1 cellular context compared by ENCODE assay signal in the genomic region with DNA sequence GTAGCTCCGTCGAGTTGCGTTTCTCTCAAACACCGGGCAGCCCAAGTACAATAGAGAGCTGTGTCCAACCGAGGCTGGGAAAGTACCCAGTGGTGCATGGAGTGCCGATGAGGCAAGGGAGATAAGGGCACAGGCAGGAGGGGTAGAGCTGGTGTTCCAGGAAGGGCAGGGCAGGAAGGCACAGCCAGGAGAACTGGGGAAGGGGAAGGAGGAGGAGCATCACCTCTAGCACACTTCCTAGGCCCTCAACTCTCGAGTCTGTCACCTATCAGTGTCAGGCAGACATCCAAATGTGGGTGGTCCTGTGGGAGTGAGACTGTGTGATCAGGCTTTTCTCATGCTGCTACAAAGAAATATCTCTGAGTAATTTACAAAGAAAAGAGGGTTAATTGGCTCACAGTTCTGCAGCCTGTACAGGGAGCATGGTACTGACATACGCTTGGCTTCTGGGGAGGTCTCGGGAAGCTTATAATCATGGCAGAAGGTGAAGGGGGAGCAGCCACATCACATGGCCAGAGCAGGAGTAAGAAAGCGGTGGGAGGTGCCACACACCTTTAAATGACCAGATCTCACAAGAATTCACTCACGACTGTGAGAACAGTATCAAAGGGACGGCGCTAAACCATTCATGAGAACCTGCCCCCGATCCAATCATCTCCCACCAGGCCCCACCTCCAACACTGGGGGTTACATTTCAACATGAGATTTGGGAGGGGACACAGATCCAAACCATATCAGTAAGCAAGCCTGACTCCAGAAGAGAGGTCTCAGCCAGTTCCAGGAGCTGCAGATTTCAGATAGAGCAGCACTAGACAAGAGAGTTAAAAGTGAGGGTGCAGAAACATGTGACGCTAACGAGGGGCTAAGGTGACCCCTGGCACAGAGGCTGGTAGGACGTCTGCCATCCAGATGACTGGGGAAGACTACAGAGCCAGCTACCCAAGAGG.
TF ChIP-seq lines count a peak whose summit lies in the region.

No MANE protein-coding gene starts in this region.

TF ChIP-seq in IMR-90, 13 proteins besides CTCF, POLR2A, EP300 and RAD21 (continued from another document):
- TF ChIP-seq CEBPB (IDR thresholded peaks at IDR 0.05; ENCODE audit: low read depth, low read length), result no peak
- no peak for TF ChIP-seq CHD1 (IDR thresholded peaks at IDR 0.05; ENCODE audit: low read depth, low read length)
- no peak for TF ChIP-seq RCOR1 (IDR thresholded peaks at IDR 0.05; ENCODE audit: insufficient replicate concordance, low read length)
- no peak for TF ChIP-seq RFX5 (IDR thresholded peaks at IDR 0.05; ENCODE audit: low read depth, low read length)
- TF ChIP-seq, protein P1, sequence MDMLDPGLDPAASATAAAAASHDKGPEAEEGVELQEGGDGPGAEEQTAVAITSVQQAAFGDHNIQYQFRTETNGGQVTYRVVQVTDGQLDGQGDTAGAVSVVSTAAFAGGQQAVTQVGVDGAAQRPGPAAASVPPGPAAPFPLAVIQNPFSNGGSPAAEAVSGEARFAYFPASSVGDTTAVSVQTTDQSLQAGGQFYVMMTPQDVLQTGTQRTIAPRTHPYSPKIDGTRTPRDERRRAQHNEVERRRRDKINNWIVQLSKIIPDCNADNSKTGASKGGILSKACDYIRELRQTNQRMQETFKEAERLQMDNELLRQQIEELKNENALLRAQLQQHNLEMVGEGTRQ (IDR thresholded peaks at IDR 0.05; ENCODE audit: low read depth, low read length), result no peak
- no peak for TF ChIP-seq MAZ (IDR thresholded peaks at IDR 0.05; ENCODE audit: borderline replicate concordance, low read depth, low read length)
- no peak for TF ChIP-seq SMC3 (IDR thresholded peaks at IDR 0.05; ENCODE audit: low read depth, low read length)
- TF ChIP-seq, protein P2, sequence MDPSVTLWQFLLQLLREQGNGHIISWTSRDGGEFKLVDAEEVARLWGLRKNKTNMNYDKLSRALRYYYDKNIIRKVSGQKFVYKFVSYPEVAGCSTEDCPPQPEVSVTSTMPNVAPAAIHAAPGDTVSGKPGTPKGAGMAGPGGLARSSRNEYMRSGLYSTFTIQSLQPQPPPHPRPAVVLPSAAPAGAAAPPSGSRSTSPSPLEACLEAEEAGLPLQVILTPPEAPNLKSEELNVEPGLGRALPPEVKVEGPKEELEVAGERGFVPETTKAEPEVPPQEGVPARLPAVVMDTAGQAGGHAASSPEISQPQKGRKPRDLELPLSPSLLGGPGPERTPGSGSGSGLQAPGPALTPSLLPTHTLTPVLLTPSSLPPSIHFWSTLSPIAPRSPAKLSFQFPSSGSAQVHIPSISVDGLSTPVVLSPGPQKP (IDR thresholded peaks at IDR 0.05; ENCODE audit: borderline replicate concordance, low read depth, low read length), result no peak
- TF ChIP-seq BHLHE40 (IDR thresholded peaks at IDR 0.05; ENCODE audit: low read depth, low read length), result no peak
TF ChIP-seq in IMR-90: peak in this region for 0.
